Comparison of ENCODE assay signal across 15 cellular contexts in the genomic region with DNA sequence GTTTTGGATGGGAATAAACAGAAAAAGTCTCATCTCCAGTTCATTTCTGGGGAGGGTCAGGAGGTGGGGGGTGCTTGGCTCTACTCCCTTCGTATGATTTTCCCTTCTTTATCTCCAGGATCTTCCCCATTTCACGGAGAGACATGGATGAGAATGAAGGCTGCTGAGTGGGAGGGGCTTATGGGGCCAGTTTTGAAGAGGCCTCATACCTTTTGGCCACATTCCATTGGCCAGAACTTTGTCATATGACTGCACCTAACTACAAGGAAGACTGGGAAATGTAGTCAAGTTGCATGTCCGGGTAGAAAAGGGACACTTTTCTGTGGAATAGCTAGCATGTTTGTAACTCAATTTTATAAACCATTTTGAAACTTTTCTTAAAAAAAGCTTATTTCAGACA.
DNase-seq lines count a peak whose midpoint lies in the region; ATAC-seq and TF ChIP-seq lines count a peak whose summit lies in the region.
"Had no signal": no experiment of that assay in that cellular context is flagged by ENCODE, and none has a peak within 500 bp of the region (broad histone marks: within the 10 kb centered on the region; RNA-seq: fewer than 3 reads in every experiment).

No MANE protein-coding gene starts in this region.

- H3K9me3 Mint-ChIP-seq in activated T-helper 17 cell treated with anti-CD3 and anti-CD28 coated beads, Interleukin-2, amount 50 U/mL, for 72 hours, result no peaks in the 10 kb centered on the region
- H3K9me3 Mint-ChIP-seq: naive B cell had no signal

- H3K4me1 ChIP-seq in BE2C (no peaks in the 10 kb centered on the region), iPS-18a (ENCODE audit: control insufficient read depth, low read depth, low read length) (no peaks in the 10 kb centered on the region)
- H3K4me1 ChIP-seq: vagina had no signal

- H3K4me3 ChIP-seq in BE2C (ENCODE audit: low read depth, low read length) (no peak overlapping the region), iPS-18a (ENCODE audit: low read length) (peak overlapping the region; percentile 47)
- H3K4me3 ChIP-seq: Peyer's patch, vagina had no signal

- no peaks in the 10 kb centered on the region for H3K36me3 Mint-ChIP-seq in activated T-helper 17 cell treated with anti-CD3 and anti-CD28 coated beads, Interleukin-2, amount 50 U/mL, for 72 hours (ENCODE audit: low read depth)

- H3K9ac ChIP-seq in iPS-18a (ENCODE audit: low read length), result no peak overlapping the region

- H3K9me3 ChIP-seq in BE2C, result no peaks in the 10 kb centered on the region
- no peaks in the 10 kb centered on the region for H3K9me3 ChIP-seq in iPS-18a (ENCODE audit: control insufficient read depth, low read depth, low read length)
- H3K9me3 ChIP-seq: Peyer's patch, vagina had no signal

- H3K27ac ChIP-seq in iPS-18a (ENCODE audit: low read length), result no peak overlapping the region
- no peak overlapping the region for H3K27ac ChIP-seq in substantia nigra (ENCODE audit: low read depth, low read length, poor library complexity, severe bottlenecking)
- H3K27ac ChIP-seq: epithelial cell of prostate, vagina had no signal

- H3K4me3 Mint-ChIP-seq in activated T-helper 17 cell treated with anti-CD3 and anti-CD28 coated beads, Interleukin-2, amount 50 U/mL, for 72 hours, result no peak overlapping the region
- H3K4me3 Mint-ChIP-seq: naive B cell had no signal

- no peaks in the 10 kb centered on the region for H3K4me1 Mint-ChIP-seq in activated T-helper 17 cell treated with anti-CD3 and anti-CD28 coated beads, Interleukin-2, amount 50 U/mL, for 72 hours

- DNase-seq in BE2C (peak; percentile 19), HT-29 (ENCODE audit: low spot score) (peak; percentile 52), SW480 (ENCODE audit: low spot score) (peak; percentile 27), substantia nigra (lab: John Stamatoyannopoulos, UW) (no peak), Kasumi-1 (lab: John Stamatoyannopoulos, UW) (no peak)
- DNase-seq: activated T-cell treated with anti-CD3 and anti-CD28 coated beads, Interleukin-2, amount 50 U/mL, for 1 hour; aorta; naive B cell; NCI-H2107; Peyer's patch had no signal

- peaks cover 15% of the 10 kb centered on the region for H3K27me3 Mint-ChIP-seq in activated T-helper 17 cell treated with anti-CD3 and anti-CD28 coated beads, Interleukin-2, amount 50 U/mL, for 72 hours

- TF ChIP-seq CTCF in BE2C (IDR thresholded peaks at IDR 0.05; ENCODE audit: low read depth, low read length), result no peak

- no peak for ATAC-seq in activated T-helper 17 cell treated with anti-CD3 and anti-CD28 coated beads, Interleukin-2, amount 50 U/mL, for 72 hours (replicated peaks)
- ATAC-seq in HG03108 (IDR thresholded peaks at IDR 0.05; ENCODE audit: unreplicated experiment), result no peak

- H3K27me3 ChIP-seq in BE2C (no peaks in the 10 kb centered on the region), iPS-18a (ENCODE audit: control insufficient read depth, insufficient read depth, low read length) (no peaks in the 10 kb centered on the region)
- H3K27me3 ChIP-seq: Peyer's patch, vagina had no signal

- no peak overlapping the region for H3K27ac Mint-ChIP-seq in activated T-helper 17 cell treated with anti-CD3 and anti-CD28 coated beads, Interleukin-2, amount 50 U/mL, for 72 hours
- H3K27ac Mint-ChIP-seq: naive B cell had no signal

- H3K36me3 ChIP-seq in BE2C (no peaks in the 10 kb centered on the region), iPS-18a (ENCODE audit: control insufficient read depth, low read depth, low read length) (no peaks in the 10 kb centered on the region)
- H3K36me3 ChIP-seq: Peyer's patch, vagina had no signal

Comparison
In these comparisons a context has a peak if more than half of its experiments do, and no peak if none do; other contexts are left out.
1. DNase-seq: peak in BE2C (single experiment), HT-29 (single experiment) and SW480 (single experiment); none in substantia nigra (0 of 49) and Kasumi-1 (0 of 2).